ENCODE assay signal across 8 cellular contexts in genomic region chr2:223993634-223994232, GRCh38. TPM values are rescaled to one million over a fixed set of nuclear protein-coding genes. Genes with fewer than 3 reads are reported as not detected.
DNase-seq lines count a peak whose midpoint lies in the region; ATAC-seq and TF ChIP-seq lines count a peak whose summit lies in the region.

No MANE protein-coding gene starts in this region.

- no peaks in the 10 kb centered on the region for H3K9me3 Mint-ChIP-seq in activated naive CD4-positive, alpha-beta T cell treated with anti-CD3 and anti-CD28 coated beads, Interleukin-2, amount 10 ng/mL, durations not matched to agents 7 days and 5 days
- peaks cover 2% of the 10 kb centered on the region for H3K9me3 Mint-ChIP-seq in glutamatergic neuron (ENCODE audit: unreplicated experiment)

- TF ChIP-seq CTCF in glutamatergic neuron (IDR thresholded peaks at IDR 0.05; ENCODE audit: partially characterized antibody, unreplicated experiment), result peak; percentile 82

- no peak overlapping the region for H3K27ac Mint-ChIP-seq in activated naive CD4-positive, alpha-beta T cell treated with anti-CD3 and anti-CD28 coated beads, Interleukin-2, amount 10 ng/mL, durations not matched to agents 7 days and 5 days
- no peak overlapping the region for H3K27ac Mint-ChIP-seq in glutamatergic neuron (ENCODE audit: unreplicated experiment)

- DNase-seq in DMS79 treated with DMSO at 0.1 percent for 48 hours (lab: John Stamatoyannopoulos, UW) (peak; percentile 35), M059J (ENCODE audit: low read depth) (peak; percentile 71), SK-MEL-5 (ENCODE audit: low read depth, low spot score) (peak; percentile 87), glutamatergic neuron (peak; percentile 72), putamen (ENCODE audit: low spot score) (peak; percentile 67), occipital lobe (lab: John Stamatoyannopoulos, UW) (no peak)
- peak; percentile 74 for DNase-seq in activated naive CD4-positive, alpha-beta T cell treated with anti-CD3 and anti-CD28 coated beads, Interleukin-2, amount 10 ng/mL, durations not matched to agents 7 days and 5 days

- in situ Hi-C loops in SK-MEL-5 (cut with HindIII; ENCODE audit: low pct_unique_long_range_greater_than_20kb, low sequenced_read_pairs), result no loop called here

- CTCF ChIA-PET in activated naive CD4-positive, alpha-beta T cell treated with anti-CD3 and anti-CD28 coated beads, Interleukin-2, amount 10 ng/mL, durations not matched to agents 7 days and 5 days (lab: Charles Lee), result interaction anchor here (0.6 to 6.9 kb wide), 46 partner anchors 9 to 1022 kb away, joined by 3 to 189 read pairs (median 4); partner anchors contain the start of gene SERPINE2

- no peaks in the 10 kb centered on the region for H3K4me1 Mint-ChIP-seq in activated naive CD4-positive, alpha-beta T cell treated with anti-CD3 and anti-CD28 coated beads, Interleukin-2, amount 10 ng/mL, durations not matched to agents 7 days and 5 days
- H3K4me1 Mint-ChIP-seq in glutamatergic neuron (ENCODE audit: low read depth, unreplicated experiment), result peaks cover 4% of the 10 kb centered on the region

- peak; percentile 71 for ATAC-seq in GM21717 (IDR thresholded peaks at IDR 0.05; ENCODE audit: unreplicated experiment)

- H3K27me3 Mint-ChIP-seq in activated naive CD4-positive, alpha-beta T cell treated with anti-CD3 and anti-CD28 coated beads, Interleukin-2, amount 10 ng/mL, durations not matched to agents 7 days and 5 days, result no peaks in the 10 kb centered on the region
- H3K27me3 Mint-ChIP-seq in glutamatergic neuron (ENCODE audit: unreplicated experiment), result peaks cover 2% of the 10 kb centered on the region

- no peaks in the 10 kb centered on the region for H3K36me3 Mint-ChIP-seq in activated naive CD4-positive, alpha-beta T cell treated with anti-CD3 and anti-CD28 coated beads, Interleukin-2, amount 10 ng/mL, durations not matched to agents 7 days and 5 days
- H3K36me3 Mint-ChIP-seq in glutamatergic neuron (ENCODE audit: unreplicated experiment), result no peaks in the 10 kb centered on the region

- no peak overlapping the region for H3K4me3 Mint-ChIP-seq in activated naive CD4-positive, alpha-beta T cell treated with anti-CD3 and anti-CD28 coated beads, Interleukin-2, amount 10 ng/mL, durations not matched to agents 7 days and 5 days
- no peak overlapping the region for H3K4me3 Mint-ChIP-seq in glutamatergic neuron (ENCODE audit: unreplicated experiment)

RNA-seq across cellular contexts. Expression of gene MRPL44, which starts 36.5 kb away (rescaled TPM):
- total RNA-seq in M059J (2014; rRNA removed; shearing (Covaris generic)), result 29.4 and 33.5 TPM in 2 replicates
- 92.5 and 92.8 TPM in 2 replicates for total RNA-seq in SK-MEL-5 (2014; rRNA removed; shearing (Covaris generic))
- polyA plus RNA-seq in SK-MEL-5 (2015; cell fraction: cytosol; rRNA removed), result 69.1 and 70.4 TPM in 2 replicates
- 22.3 and 24.1 TPM in 2 replicates for polyA plus RNA-seq in SK-MEL-5 (2015; cell fraction: nucleus; rRNA removed)
- total RNA-seq in glutamatergic neuron (ENCODE audit: unreplicated experiment) (37.3 TPM), occipital lobe (80.2 TPM)

RNA-seq across cellular contexts. Expression of gene SERPINE2, which starts 45.4 kb away (rescaled TPM):
- total RNA-seq in M059J (2014; rRNA removed; shearing (Covaris generic)), result 231 and 246 TPM in 2 replicates
- total RNA-seq in SK-MEL-5 (2014; rRNA removed; shearing (Covaris generic)), result 108 and 109 TPM in 2 replicates
- polyA plus RNA-seq in SK-MEL-5 (2015; cell fraction: cytosol; rRNA removed), result 556 and 677 TPM in 2 replicates
- 95.1 and 139 TPM in 2 replicates for polyA plus RNA-seq in SK-MEL-5 (2015; cell fraction: nucleus; rRNA removed)
- 24.6 TPM for total RNA-seq in glutamatergic neuron (ENCODE audit: unreplicated experiment)
- 43.8 TPM for total RNA-seq in occipital lobe

RNA-seq across cellular contexts. Expression of gene WDFY1, which starts 48.6 kb away (rescaled TPM):
- 31.4 and 46.6 TPM in 2 replicates for total RNA-seq in M059J (2014; rRNA removed; shearing (Covaris generic))
- total RNA-seq in SK-MEL-5 (2014; rRNA removed; shearing (Covaris generic)), result 156 and 162 TPM in 2 replicates
- 70.4 and 86.6 TPM in 2 replicates for polyA plus RNA-seq in SK-MEL-5 (2015; cell fraction: cytosol; rRNA removed)
- 196 and 310 TPM in 2 replicates for polyA plus RNA-seq in SK-MEL-5 (2015; cell fraction: nucleus; rRNA removed)
- total RNA-seq in glutamatergic neuron (ENCODE audit: unreplicated experiment), result 33.0 TPM
- total RNA-seq in occipital lobe, result 67.8 TPM
